Comparison of ENCODE assay signal across 9 cellular contexts in genomic region chr12:66693901-66694513, GRCh38. TPM values are rescaled to one million over a fixed set of nuclear protein-coding genes. Genes with fewer than 3 reads are reported as not detected.
DNase-seq lines count a peak whose midpoint lies in the region; ATAC-seq, FAIRE-seq and TF ChIP-seq lines count a peak whose summit lies in the region.
"Had no signal": no experiment of that assay in that cellular context is flagged by ENCODE, and none has a peak within 500 bp of the region (broad histone marks: within the 10 kb centered on the region; RNA-seq: fewer than 3 reads in every experiment).

No MANE protein-coding gene starts in this region.

- H3K4me3 Mint-ChIP-seq in activated T-helper 2 cell treated with anti-CD3 and anti-CD28 coated beads, Interferon-gamma antibody, Interleukin-2, Interleukin-4, amounts not matched to agents 10 μg/mL and 5 μg/mL and 100 μg/mL, durations not matched to agents 14 hours and 24 hours and 36 hours (ENCODE audit: low read depth), result no peak overlapping the region

- DNase-seq in BE2C (peak; percentile 20), NCI-H1092 treated with DMSO at 0.1 percent for 48 hours (lab: John Stamatoyannopoulos, UW) (peak; percentile 37), endothelial cell of umbilical vein (ENCODE audit: low read depth, low spot score) (peak; percentile 69), mucosa of gallbladder (ENCODE audit: low spot score) (peak; percentile 19)
- no peak for DNase-seq in activated T-helper 2 cell treated with anti-CD3 and anti-CD28 coated beads, Interferon-gamma antibody, Interleukin-2, Interleukin-4, amounts not matched to agents 10 μg/mL and 5 μg/mL and 100 μg/mL, durations not matched to agents 14 hours and 24 hours and 36 hours (ENCODE audit: low spot score)

- H3K9me3 ChIP-seq in BE2C (no peaks in the 10 kb centered on the region), endothelial cell of umbilical vein (replicated peaks; ENCODE audit: control insufficient read depth, insufficient read depth, low read length) (no peaks in the 10 kb centered on the region)

- H3K4me3 ChIP-seq in BE2C (ENCODE audit: low read depth, low read length) (no peak overlapping the region), endothelial cell of umbilical vein (replicated peaks in 1 of 3; ENCODE audit: insufficient read depth in 1 of 3, low read depth in 1 of 3, low read length in 3 of 3) (no peak overlapping the region)

- no peaks in the 10 kb centered on the region for H3K36me3 ChIP-seq in BE2C
- H3K36me3 ChIP-seq in endothelial cell of umbilical vein (ENCODE audit: control insufficient read depth in 2 of 2, extremely low read depth in 1 of 2, insufficient read depth in 2 of 2, low read length in 2 of 2), result no peaks in the 10 kb centered on the region

- TF ChIP-seq CTCF in BE2C (IDR thresholded peaks at IDR 0.05; ENCODE audit: low read depth, low read length) (peak; percentile 65), endothelial cell of umbilical vein (IDR thresholded peaks at IDR 0.05; ENCODE audit: extremely low read depth in 1 of 2, insufficient read depth in 1 of 2, low read depth in 1 of 2, low read length in 2 of 2) (peak; percentile 33 to 44)

- no peak for TF ChIP-seq POLR2A in endothelial cell of umbilical vein (IDR thresholded peaks at IDR 0.05; ENCODE audit: low read depth, low read length)

- no peak overlapping the region for H3K27ac Mint-ChIP-seq in activated T-helper 2 cell treated with anti-CD3 and anti-CD28 coated beads, Interferon-gamma antibody, Interleukin-2, Interleukin-4, amounts not matched to agents 10 μg/mL and 5 μg/mL and 100 μg/mL, durations not matched to agents 14 hours and 24 hours and 36 hours

- no peak overlapping the region for H3K4me2 ChIP-seq in endothelial cell of umbilical vein (ENCODE audit: insufficient read depth, low read length)

- POLR2A ChIA-PET in endothelial cell of umbilical vein (lab: Charles Lee), result no interaction called here

- H3K27ac ChIP-seq in endothelial cell of umbilical vein (ENCODE audit: insufficient read depth, low read depth, low read length), result no peak overlapping the region

- H4K20me1 ChIP-seq in endothelial cell of umbilical vein (replicated peaks; ENCODE audit: control insufficient read depth, extremely low read depth, insufficient read depth, low read length), result no peaks in the 10 kb centered on the region

- H3K79me2 ChIP-seq in endothelial cell of umbilical vein (ENCODE audit: control insufficient read depth, insufficient read depth, low read length), result no peaks in the 10 kb centered on the region

- H3K4me1 ChIP-seq in BE2C (no peaks in the 10 kb centered on the region), endothelial cell of umbilical vein (ENCODE audit: control insufficient read depth, extremely low read depth, insufficient read depth, low read length) (no peaks in the 10 kb centered on the region)

- dilution Hi-C loops in endothelial cell of umbilical vein (cut with MboI; ENCODE audit: extremely low pct_ligation_motif_present, low sequenced_read_pairs), result no loop called here

- H3K4me1 Mint-ChIP-seq in activated T-helper 2 cell treated with anti-CD3 and anti-CD28 coated beads, Interferon-gamma antibody, Interleukin-2, Interleukin-4, amounts not matched to agents 10 μg/mL and 5 μg/mL and 100 μg/mL, durations not matched to agents 14 hours and 24 hours and 36 hours (ENCODE audit: low read depth), result no peaks in the 10 kb centered on the region

- H3K9me1 ChIP-seq in endothelial cell of umbilical vein (replicated peaks; ENCODE audit: control insufficient read depth, extremely low read depth, insufficient read depth, low read length), result no peaks in the 10 kb centered on the region

- FAIRE-seq in endothelial cell of umbilical vein (lab: Jason Lieb, UNC), result peak; percentile 31

- H3K9me3 Mint-ChIP-seq in activated T-helper 2 cell treated with anti-CD3 and anti-CD28 coated beads, Interferon-gamma antibody, Interleukin-2, Interleukin-4, amounts not matched to agents 10 μg/mL and 5 μg/mL and 100 μg/mL, durations not matched to agents 14 hours and 24 hours and 36 hours, result no peaks in the 10 kb centered on the region

- no peak overlapping the region for H2AFZ ChIP-seq in endothelial cell of umbilical vein (ENCODE audit: low read depth, low read length)

- no TSS peak for BruUV-seq in endothelial cell of umbilical vein (replicated peaks; lab: Mats Ljungman, UMichigan)

- H3K9ac ChIP-seq in endothelial cell of umbilical vein (replicated peaks; ENCODE audit: extremely low read depth, insufficient read depth, low read length), result no peak overlapping the region

- ATAC-seq in GM18502 (IDR thresholded peaks at IDR 0.05; ENCODE audit: poor library complexity, unreplicated experiment) (peak; percentile 82), HG02852 (IDR thresholded peaks at IDR 0.05; ENCODE audit: unreplicated experiment) (peak; percentile 71), SK-N-SH treated with all-trans-retinoic acid at 6 μM for 48 hours (peak; percentile 98)

- H3K27me3 ChIP-seq in BE2C (no peaks in the 10 kb centered on the region), endothelial cell of umbilical vein (ENCODE audit: control insufficient read depth in 2 of 2, insufficient read depth in 2 of 2, low read length in 2 of 2) (peaks cover 0 to 14% of the 10 kb centered on the region in 2 experiments)

- H3K36me3 Mint-ChIP-seq in activated T-helper 2 cell treated with anti-CD3 and anti-CD28 coated beads, Interferon-gamma antibody, Interleukin-2, Interleukin-4, amounts not matched to agents 10 μg/mL and 5 μg/mL and 100 μg/mL, durations not matched to agents 14 hours and 24 hours and 36 hours (ENCODE audit: low read depth), result no peaks in the 10 kb centered on the region

- CTCF ChIA-PET in endothelial cell of umbilical vein (lab: Charles Lee), result interaction anchor here (0.6 to 7.2 kb wide), 21 partner anchors 9 to 549 kb away, joined by 3 to 64 read pairs (median 5); partner anchors contain the start of gene TMBIM4

- intact Hi-C loops in endothelial cell of umbilical vein (cut with micrococcal nuclease), result loop anchor here (1.0 to 5.0 kb wide), 5 partner anchors 267 to 549 kb away; no protein-coding TSS in a partner anchor
- intact Hi-C loops in activated T-helper 2 cell treated with anti-CD3 and anti-CD28 coated beads, Interferon-gamma antibody, Interleukin-2, Interleukin-4, amounts not matched to agents 10 μg/mL and 5 μg/mL and 100 μg/mL, durations not matched to agents 14 hours and 24 hours and 36 hours (cut with micrococcal nuclease), result loop anchor here (5.0 kb wide), 1 partner anchor 422 kb away; no protein-coding TSS in a partner anchor

- H3K27me3 Mint-ChIP-seq in activated T-helper 2 cell treated with anti-CD3 and anti-CD28 coated beads, Interferon-gamma antibody, Interleukin-2, Interleukin-4, amounts not matched to agents 10 μg/mL and 5 μg/mL and 100 μg/mL, durations not matched to agents 14 hours and 24 hours and 36 hours (ENCODE audit: low read depth), result peaks cover 10% of the 10 kb centered on the region

TF ChIP-seq in SK-N-SH treated with all-trans-retinoic acid at 6 μM for 48 hours, 23 proteins besides CTCF, POLR2A, EP300 and RAD21:
- TF ChIP-seq ZFP3 (CRISPR knock-in tag; IDR thresholded peaks at IDR 0.05) (no peak), TCF4 (CRISPR knock-in tag; IDR thresholded peaks at IDR 0.05; ENCODE audit: borderline replicate concordance) (no peak)

TF ChIP-seq in endothelial cell of umbilical vein, 7 proteins besides CTCF, POLR2A, EP300 and RAD21:
- TF ChIP-seq JUN (IDR thresholded peaks at IDR 0.05; ENCODE audit: borderline replicate concordance, insufficient read depth, insufficient read length, low read depth), result no peak
- no peak for TF ChIP-seq FOS (IDR thresholded peaks at IDR 0.05; ENCODE audit: borderline replicate concordance, insufficient read depth, low read length)
- no peak for TF ChIP-seq MYC (IDR thresholded peaks at IDR 0.05; ENCODE audit: low read depth, low read length)
- no peak for TF ChIP-seq POLR2AphosphoS5 (IDR thresholded peaks at IDR 0.05; ENCODE audit: insufficient read depth, low read depth, low read length)
- no peak for TF ChIP-seq GATA2 (IDR thresholded peaks at IDR 0.05; ENCODE audit: insufficient read depth, insufficient read length, low read depth, low read length)
- no peak for TF ChIP-seq EZH2 (IDR thresholded peaks at IDR 0.05; ENCODE audit: borderline replicate concordance, low read depth, low read length, severe bottlenecking)
- TF ChIP-seq MAX (IDR thresholded peaks at IDR 0.05; ENCODE audit: insufficient read depth, insufficient read length), result no peak
TF ChIP-seq in endothelial cell of umbilical vein: peak in this region for 0.

RNA-seq across cellular contexts. Expression of gene GRIP1, which starts 15.1 kb away (rescaled TPM):
- 0.71 TPM for polyA plus RNA-seq in BE2C (2012; ENCODE audit: insufficient read depth, insufficient read length, low read depth)
- 0.69 and 1.2 TPM in 2 replicates for total RNA-seq in endothelial cell of umbilical vein
- 0.04 and 0.11 TPM in 2 replicates for polyA plus RNA-seq in endothelial cell of umbilical vein
- 0.03 and 0.08 TPM in 2 replicates for polyA plus RNA-seq in endothelial cell of umbilical vein (2011; cell fraction: cytosol; rRNA removed)
- 0.16 and 0.32 TPM in 2 replicates for polyA plus RNA-seq in endothelial cell of umbilical vein (2011; cell fraction: nucleus; rRNA removed)
- polyA plus RNA-seq in endothelial cell of umbilical vein (2012), result 0.04 and 0.29 TPM in 2 replicates
- 0.08 TPM in 1 of 2 replicates, not detected in the other for polyA minus RNA-seq in endothelial cell of umbilical vein
- not detected for polyA minus RNA-seq in endothelial cell of umbilical vein (2011; cell fraction: cytosol; rRNA and poly(A)+ RNA removed)
- 1.1 TPM in 1 of 2 replicates, not detected in the other for polyA minus RNA-seq in endothelial cell of umbilical vein (2011; cell fraction: nucleus; rRNA and poly(A)+ RNA removed)
- 18.9 TPM for total RNA-seq in mucosa of gallbladder
- not detected in 2 replicates for total RNA-seq in activated T-helper 2 cell treated with anti-CD3 and anti-CD28 coated beads, Interferon-gamma antibody, Interleukin-2, Interleukin-4, amounts not matched to agents 10 μg/mL and 5 μg/mL and 100 μg/mL, durations not matched to agents 14 hours and 24 hours and 36 hours
- total RNA-seq: T-helper 2 cell treated with Interferon-gamma antibody and Interleukin-4, amounts not matched to agents 100 ng/mL and 5 ng/mL, for 36 hours had no signal
